In the genomic region with DNA sequence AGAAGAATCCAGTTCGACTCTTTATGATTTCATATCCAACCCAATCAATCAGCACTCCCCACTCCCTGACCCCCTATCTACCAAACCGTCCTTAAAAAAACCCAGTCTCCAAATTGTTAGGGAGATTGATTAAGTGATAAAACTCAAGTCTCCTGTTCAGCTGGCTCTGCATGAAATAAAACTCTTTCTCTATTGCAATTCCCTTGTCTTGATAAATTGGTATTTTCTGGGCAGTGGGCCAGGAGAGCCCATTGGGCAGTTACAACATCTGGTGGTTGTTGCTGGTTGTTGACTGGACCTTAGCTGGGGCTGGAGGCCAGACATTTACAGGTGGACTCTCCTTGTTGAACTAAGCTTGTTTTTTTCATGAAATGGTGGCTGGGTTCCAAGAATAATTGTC, we compare ENCODE assay signal across 22 cellular contexts.
"Had no signal": no experiment of that assay in that cellular context is flagged by ENCODE, and none has a peak within 500 bp of the region (broad histone marks: within the 10 kb centered on the region; RNA-seq: fewer than 3 reads in every experiment).

No MANE protein-coding gene starts in this region.

- H3K4me1 ChIP-seq: adrenal gland, colonic mucosa, SJCRH30 had no signal

- ATAC-seq: activated CD8-positive, alpha-beta T cell treated with anti-CD3 and anti-CD28 coated beads, Interleukin-2, amount 10 ng/mL, durations not matched to agents 7 days and 5 days; WTC11 had no signal

- H3K36me3 ChIP-seq: adrenal gland, colonic mucosa, SJCRH30 had no signal

- H3K9me3 ChIP-seq: colonic mucosa, SJCRH30 had no signal

- DNase-seq: activated CD4-positive, alpha-beta T cell treated with anti-CD3 and anti-CD28 coated beads for 48 hours; activated CD4-positive, alpha-beta T cell treated with anti-CD3 and anti-CD28 coated beads, Interleukin-2, amount 50 U/mL, for 4 hours; activated CD4-positive, CD25-positive, alpha-beta regulatory T cell treated with anti-CD3 and anti-CD28 coated beads, Interleukin-2, amount 50 U/mL, for 72 hours; activated CD8-positive, alpha-beta memory T cell treated with anti-CD3 and anti-CD28 coated beads, Interleukin-2, amount 50 U/mL, for 48 hours; activated CD8-positive, alpha-beta T cell treated with anti-CD3 and anti-CD28 coated beads, Interleukin-2, amount 10 ng/mL, durations not matched to agents 7 days and 5 days; activated naive CD4-positive, alpha-beta T cell treated with anti-CD3 and anti-CD28 coated beads, Interleukin-2, amount 50 U/mL, for 16 hours; activated naive CD8-positive, alpha-beta T cell treated with anti-CD3 and anti-CD28 coated beads, Interleukin-2, amount 10 ng/mL, durations not matched to agents 7 days and 5 days; activated T-cell treated with anti-CD3 and anti-CD28 coated beads, Interleukin-2, amount 50 U/mL, for 1 hour; adrenal gland; anterior cingulate cortex; caudate nucleus; colonic mucosa; Kasumi-1; NCI-H146; NCI-H187 treated with DMSO at 0.1 percent for 48 hours; NCI-H345; NCI-H510A; NCI-H526 treated with DMSO at 0.1 percent for 48 hours; SJCRH30; SK-N-SH; SW 1271 had no signal

- H3K27ac ChIP-seq: adrenal gland, colonic mucosa, SJCRH30 had no signal

- H3K4me3 ChIP-seq: adrenal gland, colonic mucosa, SJCRH30 had no signal
